14 cellular contexts compared by ENCODE assay signal in the genomic region with DNA sequence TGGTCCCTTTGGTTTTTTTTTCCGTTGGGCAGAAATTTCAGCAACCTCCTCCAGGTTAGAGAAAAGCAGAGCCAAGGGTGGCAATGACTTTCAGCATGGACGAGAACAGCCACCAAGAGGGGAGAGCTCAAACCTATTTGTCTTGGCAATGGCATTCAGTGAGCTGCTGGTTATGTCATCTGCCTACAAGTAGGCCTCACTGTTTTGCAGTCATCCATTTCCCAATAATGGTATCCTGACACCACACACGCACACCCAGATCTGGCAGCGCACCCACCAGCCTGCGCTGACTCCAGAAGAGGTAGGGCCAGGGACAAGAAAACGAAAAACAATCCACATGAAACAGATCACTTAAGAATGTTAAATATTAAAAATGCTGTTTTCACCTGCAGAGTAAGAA.
A peak's percentile ranks its signal among the peaks of the same experiment; 100 is the strongest.
DNase-seq lines count a peak whose midpoint lies in the region; ATAC-seq and TF ChIP-seq lines count a peak whose summit lies in the region.
"Had no signal": no experiment of that assay in that cellular context is flagged by ENCODE, and none has a peak within 500 bp of the region (broad histone marks: within the 10 kb centered on the region; RNA-seq: fewer than 3 reads in every experiment).

No MANE protein-coding gene starts in this region.

- H3K4me3 ChIP-seq in ascending aorta (no peak overlapping the region), heart left ventricle (no peak overlapping the region), gastrocnemius medialis (no peak overlapping the region), sigmoid colon (no peak overlapping the region)

- in situ Hi-C loops in gastrocnemius medialis (cut with MboI; ENCODE audit: low sequenced_read_pairs in 4 of 4), result no loop called here

- peaks cover 62% of the 10 kb centered on the region for H3K4me1 Mint-ChIP-seq in HFFc6 (ENCODE audit: low read depth)
- H3K4me1 Mint-ChIP-seq: natural killer cell had no signal

- H3K4me3 Mint-ChIP-seq in HFFc6, result no peak overlapping the region
- H3K4me3 Mint-ChIP-seq: activated CD4-positive, alpha-beta memory T cell treated with anti-CD3 and anti-CD28 coated beads for 36 hours; natural killer cell; stimulated activated naive CD8-positive, alpha-beta T cell treated with anti-CD3 and anti-CD28 coated beads, Interleukin-15, Interleukin-2, amounts not matched to agents 100 ng/mL and 50 ng/mL, for 24 hours had no signal

- WGBS in heart left ventricle, 4 donors, result 43 to 59% (median 49%) methylated on average over 6 of the region's 6 CpGs
- WGBS in sigmoid colon, 2 donors, result 71 to 85% methylated on average over 6 of the region's 6 CpGs

- H3K27me3 Mint-ChIP-seq in HFFc6 (ENCODE audit: insufficient read depth), result no peaks in the 10 kb centered on the region
- H3K27me3 Mint-ChIP-seq: activated CD4-positive, alpha-beta memory T cell treated with anti-CD3 and anti-CD28 coated beads for 36 hours had no signal

- TF ChIP-seq POLR2A in heart left ventricle (IDR thresholded peaks at IDR 0.05) (no peak), gastrocnemius medialis (IDR thresholded peaks at IDR 0.05) (no peak), sigmoid colon (IDR thresholded peaks at IDR 0.05) (no peak)

- peaks cover 5% of the 10 kb centered on the region; the same call in 1 of the 2 replicates for H3K36me3 Mint-ChIP-seq in HFFc6 (ENCODE audit: low read depth)
- H3K36me3 Mint-ChIP-seq: activated CD4-positive, alpha-beta memory T cell treated with anti-CD3 and anti-CD28 coated beads for 36 hours; natural killer cell had no signal

- DNase-seq in HFFc6 (no peak), ascending aorta (ENCODE audit: low spot score in 2 of 2) (peak; percentile 16 to 78), heart left ventricle (peak in 3 of 5 donors; percentile 28 to 44 (median 33)), gastrocnemius medialis (peak in 1 of 2 donors; percentile 62), GM03348 (ENCODE audit: low spot score) (no peak), NCI-H2171 treated with DMSO at 0.1 percent for 48 hours (lab: John Stamatoyannopoulos, UW) (no peak), sigmoid colon (no peak)
- DNase-seq: activated CD4-positive, alpha-beta memory T cell treated with anti-CD3 and anti-CD28 coated beads for 36 hours; activated naive CD4-positive, alpha-beta T cell treated with Interleukin-2 at 50 U/mL for 16 hours; natural killer cell; NK-92 treated with Interleukin-12 subunit alpha and Interleukin-12 subunit beta, amount 100 ng/mL, for 24 hours; stimulated activated CD4-positive, alpha-beta T cell treated with anti-CD3 and anti-CD28 coated beads, Interleukin-2, amount 100 ng/mL, for 24 hours had no signal

- H3K9me3 ChIP-seq in ascending aorta, result no peaks in the 10 kb centered on the region
- no peaks in the 10 kb centered on the region for H3K9me3 ChIP-seq in heart left ventricle
- no peaks in the 10 kb centered on the region for H3K9me3 ChIP-seq in gastrocnemius medialis
- H3K9me3 ChIP-seq in sigmoid colon, result no peaks in the 10 kb centered on the region

- H3K36me3 ChIP-seq in ascending aorta, result no peaks in the 10 kb centered on the region
- H3K36me3 ChIP-seq in heart left ventricle, result no peaks in the 10 kb centered on the region
- no peaks in the 10 kb centered on the region for H3K36me3 ChIP-seq in gastrocnemius medialis
- H3K36me3 ChIP-seq in sigmoid colon, result no peaks in the 10 kb centered on the region

- intact Hi-C loops in ascending aorta (cut with DNase I) (loop anchor here (2.0 to 10.0 kb wide), 2 partner anchors 52 to 188 kb away; no protein-coding TSS in a partner anchor), heart left ventricle (cut with DNase I) (loop anchor here in 1 of 10 donors (5.0 kb wide), 1 partner anchor 91 kb away; a partner anchor contains a TSS), gastrocnemius medialis (cut with DNase I; ENCODE audit: low total_unique reads) (no loop called here), sigmoid colon (cut with DNase I) (no loop called here)

- H3K9me3 Mint-ChIP-seq in HFFc6, result no peaks in the 10 kb centered on the region
- H3K9me3 Mint-ChIP-seq: activated CD4-positive, alpha-beta memory T cell treated with anti-CD3 and anti-CD28 coated beads for 36 hours; stimulated activated naive CD8-positive, alpha-beta T cell treated with anti-CD3 and anti-CD28 coated beads, Interleukin-15, Interleukin-2, amounts not matched to agents 100 ng/mL and 50 ng/mL, for 24 hours had no signal

- H3K27ac ChIP-seq in ascending aorta (peak overlapping the region; percentile 53 to 71), heart left ventricle (peak overlapping the region; percentile 3 to 77 (median 59)), gastrocnemius medialis (peak overlapping the region; percentile 54 to 67 (median 60)), sigmoid colon (peak overlapping the region in 1 of 4 donors; percentile 60)

- peaks cover 0 to 32% of the 10 kb centered on the region in 2 donors for H3K4me1 ChIP-seq in ascending aorta
- peaks cover 2 to 75% (median 47%) of the 10 kb centered on the region in 12 donors for H3K4me1 ChIP-seq in heart left ventricle
- H3K4me1 ChIP-seq in gastrocnemius medialis, result peaks cover 33 to 36% of the 10 kb centered on the region in 2 donors
- H3K4me1 ChIP-seq in sigmoid colon, result peaks cover 0 to 10% (median 3%) of the 10 kb centered on the region in 4 donors

- TF ChIP-seq CTCF in HFFc6 (IDR thresholded peaks at IDR 0.05) (no peak), ascending aorta (IDR thresholded peaks at IDR 0.05) (no peak), heart left ventricle (IDR thresholded peaks at IDR 0.05) (no peak), gastrocnemius medialis (IDR thresholded peaks at IDR 0.05 in 4 of 5, conservative IDR thresholded peaks at IDR 0.05 in 1 of 5) (no peak), sigmoid colon (IDR thresholded peaks at IDR 0.05) (no peak)

- H3K27me3 ChIP-seq in ascending aorta (no peaks in the 10 kb centered on the region), heart left ventricle (no peaks in the 10 kb centered on the region), gastrocnemius medialis (no peaks in the 10 kb centered on the region), sigmoid colon (no peaks in the 10 kb centered on the region)

- ATAC-seq in heart left ventricle (peak; percentile 28 to 68 (median 44)), gastrocnemius medialis (peak; percentile 67 to 91), HG03108 (IDR thresholded peaks at IDR 0.05; ENCODE audit: unreplicated experiment) (no peak)
- ATAC-seq: natural killer cell had no signal

- 0 out of 2 replicates have a peak overlapping the region, but pooled peaks have one; percentile 10 for H3K27ac Mint-ChIP-seq in HFFc6
- H3K27ac Mint-ChIP-seq: activated CD4-positive, alpha-beta memory T cell treated with anti-CD3 and anti-CD28 coated beads for 36 hours; natural killer cell; stimulated activated naive CD8-positive, alpha-beta T cell treated with anti-CD3 and anti-CD28 coated beads, Interleukin-15, Interleukin-2, amounts not matched to agents 100 ng/mL and 50 ng/mL, for 24 hours had no signal

- no peak for TF ChIP-seq EP300 in sigmoid colon (IDR thresholded peaks at IDR 0.05)

Comparison
In these comparisons a context has a peak if more than half of its experiments do, and no peak if none do; other contexts are left out.
1. DNase-seq: peak in ascending aorta (2 of 2) and heart left ventricle (3 of 5); none in HFFc6 (single experiment), GM03348 (single experiment), NCI-H2171 treated with DMSO at 0.1 percent for 48 hours (single experiment) and sigmoid colon (single experiment).